Comparison of ENCODE assay signal across 31 cellular contexts in genomic region chr2:102365763-102366162, GRCh38. TPM values are rescaled to one million over a fixed set of nuclear protein-coding genes. Genes with fewer than 3 reads are reported as not detected.
DNase-seq lines count a peak whose midpoint lies in the region; ATAC-seq and TF ChIP-seq lines count a peak whose summit lies in the region.
"Had no signal": no experiment of that assay in that cellular context is flagged by ENCODE, and none has a peak within 500 bp of the region (broad histone marks: within the 10 kb centered on the region; RNA-seq: fewer than 3 reads in every experiment).

No MANE protein-coding gene starts in this region.

- no peak for TF ChIP-seq CTCF in dorsolateral prefrontal cortex (IDR thresholded peaks at IDR 0.05 in 54 of 56, conservative IDR thresholded peaks at IDR 0.05 in 2 of 56; ENCODE audit: low read depth in 1 of 56, partially characterized antibody in 56 of 56)

- no peak for ATAC-seq in activated CD8-positive, alpha-beta T cell treated with anti-CD3 and anti-CD28 coated beads, Interleukin-2, amount 10 ng/mL, durations not matched to agents 7 days and 5 days
- no peak for ATAC-seq in effector memory CD8-positive, alpha-beta T cell (replicated peaks)
- ATAC-seq: gastrocnemius medialis; left cardiac atrium; naive thymus-derived CD8-positive, alpha-beta T cell; sciatic nerve had no signal

- H3K4me3 Mint-ChIP-seq in activated CD4-positive, alpha-beta memory T cell treated with anti-CD3 and anti-CD28 coated beads for 36 hours: no peak overlapping the region
- H3K4me3 Mint-ChIP-seq in activated CD4-positive, alpha-beta memory T cell treated with anti-CD3 and anti-CD28 coated beads, Interleukin-2, amount 10 ng/mL, durations not matched to agents 7 days and 5 days: no peak overlapping the region
- peak overlapping the region in 4 of 8 donors; percentile 28 to 86 (median 86) for H3K4me3 Mint-ChIP-seq in CD4-positive, alpha-beta memory T cell
- H3K4me3 Mint-ChIP-seq in activated CD8-positive, alpha-beta T cell treated with anti-CD3 and anti-CD28 coated beads, Interleukin-2, amount 10 ng/mL, durations not matched to agents 7 days and 5 days: no peak overlapping the region
- peak overlapping the region in 1 of 2 donors; percentile 73 for H3K4me3 Mint-ChIP-seq in effector memory CD8-positive, alpha-beta T cell
- H3K4me3 Mint-ChIP-seq: H9 had no signal

- H3K27ac ChIP-seq in CD4-positive, alpha-beta memory T cell (ENCODE audit: low read depth, low read length): no peak overlapping the region
- no peak overlapping the region for H3K27ac ChIP-seq in dorsolateral prefrontal cortex
- H3K27ac ChIP-seq: breast epithelium, gastrocnemius medialis, hepatocyte, prostate gland, SK-N-MC, tibial artery had no signal

- POLR2A ChIA-PET in activated CD4-positive, alpha-beta memory T cell treated with anti-CD3 and anti-CD28 coated beads for 36 hours (lab: Charles Lee): no interaction called here
- POLR2A ChIA-PET in activated CD4-positive, alpha-beta memory T cell treated with anti-CD3 and anti-CD28 coated beads, Interleukin-2, amount 10 ng/mL, durations not matched to agents 7 days and 5 days (lab: Charles Lee): interaction anchor here (0.8 to 1.3 kb wide), 2 partner anchors 10 to 53 kb away, joined by 3 to 4 read pairs; partner anchors contain the start of gene IL18R1
- POLR2A ChIA-PET in CD4-positive, alpha-beta memory T cell (lab: Charles Lee; ENCODE audit: partially characterized antibody): interaction anchor here (0.7 kb wide), 1 partner anchor 51 kb away, joined by 4 read pairs; no protein-coding TSS in a partner anchor
- POLR2A ChIA-PET in activated CD8-positive, alpha-beta T cell treated with anti-CD3 and anti-CD28 coated beads, Interleukin-2, amount 10 ng/mL, durations not matched to agents 7 days and 5 days (lab: Charles Lee): no interaction called here

- H3K9me3 Mint-ChIP-seq in activated CD4-positive, alpha-beta memory T cell treated with anti-CD3 and anti-CD28 coated beads for 36 hours: peaks cover 28% of the 10 kb centered on the region
- H3K9me3 Mint-ChIP-seq in activated CD4-positive, alpha-beta memory T cell treated with anti-CD3 and anti-CD28 coated beads, Interleukin-2, amount 10 ng/mL, durations not matched to agents 7 days and 5 days: peaks cover 27% of the 10 kb centered on the region
- peaks cover 3 to 24% (median 17%) of the 10 kb centered on the region in 8 donors for H3K9me3 Mint-ChIP-seq in CD4-positive, alpha-beta memory T cell
- H3K9me3 Mint-ChIP-seq in activated CD8-positive, alpha-beta T cell treated with anti-CD3 and anti-CD28 coated beads, Interleukin-2, amount 10 ng/mL, durations not matched to agents 7 days and 5 days (ENCODE audit: insufficient read depth): peaks cover 33% of the 10 kb centered on the region
- H3K9me3 Mint-ChIP-seq in effector memory CD8-positive, alpha-beta T cell: peaks cover 2 to 22% of the 10 kb centered on the region in 2 donors

- no peak overlapping the region for H3K4me3 ChIP-seq in CD4-positive, alpha-beta memory T cell (ENCODE audit: low read length in 2 of 2)
- no peak overlapping the region for H3K4me3 ChIP-seq in dorsolateral prefrontal cortex
- H3K4me3 ChIP-seq: breast epithelium, gastrocnemius medialis, hepatocyte, lung, prostate gland, SK-N-MC, tibial artery had no signal

- H3K27me3 Mint-ChIP-seq in activated CD4-positive, alpha-beta memory T cell treated with anti-CD3 and anti-CD28 coated beads for 36 hours: no peaks in the 10 kb centered on the region
- H3K27me3 Mint-ChIP-seq in activated CD4-positive, alpha-beta memory T cell treated with anti-CD3 and anti-CD28 coated beads, Interleukin-2, amount 10 ng/mL, durations not matched to agents 7 days and 5 days: no peaks in the 10 kb centered on the region
- H3K27me3 Mint-ChIP-seq in CD4-positive, alpha-beta memory T cell: no peaks in the 10 kb centered on the region
- no peaks in the 10 kb centered on the region for H3K27me3 Mint-ChIP-seq in activated CD8-positive, alpha-beta T cell treated with anti-CD3 and anti-CD28 coated beads, Interleukin-2, amount 10 ng/mL, durations not matched to agents 7 days and 5 days (ENCODE audit: low read depth)
- no peaks in the 10 kb centered on the region for H3K27me3 Mint-ChIP-seq in effector memory CD8-positive, alpha-beta T cell
- H3K27me3 Mint-ChIP-seq: naive thymus-derived CD8-positive, alpha-beta T cell had no signal

- peaks cover 0 to 14% of the 10 kb centered on the region in 2 donors for H3K9me3 ChIP-seq in CD4-positive, alpha-beta memory T cell (ENCODE audit: control insufficient read depth in 1 of 2, low read length in 2 of 2)
- H3K9me3 ChIP-seq: BE2C, gastrocnemius medialis, prostate gland had no signal

- peaks cover 58% of the 10 kb centered on the region for H3K4me1 ChIP-seq in CD4-positive, alpha-beta memory T cell (ENCODE audit: insufficient read depth, low read length)
- H3K4me1 ChIP-seq: BE2C, breast epithelium, gastrocnemius medialis, prostate gland, tibial artery had no signal

- H3K27ac Mint-ChIP-seq in activated CD4-positive, alpha-beta memory T cell treated with anti-CD3 and anti-CD28 coated beads for 36 hours: peak overlapping the region; percentile 87
- H3K27ac Mint-ChIP-seq in activated CD4-positive, alpha-beta memory T cell treated with anti-CD3 and anti-CD28 coated beads, Interleukin-2, amount 10 ng/mL, durations not matched to agents 7 days and 5 days: no peak overlapping the region
- peak overlapping the region in 6 of 7 donors; percentile 49 to 98 (median 88) for H3K27ac Mint-ChIP-seq in CD4-positive, alpha-beta memory T cell
- peak overlapping the region; percentile 88 for H3K27ac Mint-ChIP-seq in activated CD8-positive, alpha-beta T cell treated with anti-CD3 and anti-CD28 coated beads, Interleukin-2, amount 10 ng/mL, durations not matched to agents 7 days and 5 days
- H3K27ac Mint-ChIP-seq in effector memory CD8-positive, alpha-beta T cell: peak overlapping the region; percentile 90 to 91
- H3K27ac Mint-ChIP-seq: H9 had no signal

- H3K36me3 ChIP-seq in CD4-positive, alpha-beta memory T cell (ENCODE audit: insufficient read depth, low read length): no peaks in the 10 kb centered on the region
- H3K36me3 ChIP-seq: BE2C, breast epithelium, gastrocnemius medialis, prostate gland had no signal

- intact Hi-C loops in activated CD4-positive, alpha-beta memory T cell treated with anti-CD3 and anti-CD28 coated beads for 36 hours (cut with micrococcal nuclease): loop anchor here (2.0 to 10.0 kb wide), 5 partner anchors 29 to 1059 kb away; no protein-coding TSS in a partner anchor
- intact Hi-C loops in CD4-positive, alpha-beta memory T cell (cut with micrococcal nuclease): loop anchor here (2.0 kb wide), 2 partner anchors 53 to 77 kb away; no protein-coding TSS in a partner anchor
- intact Hi-C loops in dorsolateral prefrontal cortex (cut with DNase I): no loop called here

- no peak for DNase-seq in activated CD4-positive, alpha-beta memory T cell treated with anti-CD3 and anti-CD28 coated beads for 36 hours
- no peak for DNase-seq in activated CD4-positive, alpha-beta memory T cell treated with anti-CD3 and anti-CD28 coated beads, Interleukin-2, amount 10 ng/mL, durations not matched to agents 7 days and 5 days
- DNase-seq in CD4-positive, alpha-beta memory T cell: no peak
- no peak for DNase-seq in activated CD8-positive, alpha-beta T cell treated with anti-CD3 and anti-CD28 coated beads, Interleukin-2, amount 10 ng/mL, durations not matched to agents 7 days and 5 days
- no peak for DNase-seq in effector memory CD8-positive, alpha-beta T cell
- no peak for DNase-seq in HuH-7.5 (ENCODE audit: low spot score)
- no peak for DNase-seq in NCI-H510A treated with DMSO at 0.1 percent for 48 hours (lab: John Stamatoyannopoulos, UW)
- no peak for DNase-seq in dorsolateral prefrontal cortex
- DNase-seq: ACHN; activated CD8-positive, alpha-beta memory T cell treated with anti-CD3 and anti-CD28 coated beads, Interleukin-2, amount 50 U/mL, for 48 hours; activated gamma-delta T cell; BE2C; COR-L47; gastrocnemius medialis; H9; left cardiac atrium; MM.1S; NCI-H2029 treated with DMSO at 0.1 percent for 48 hours; NCI-H524 treated with DMSO at 0.1 percent for 48 hours; occipital lobe; stimulated activated CD8-positive, alpha-beta memory T cell treated with anti-CD3 and anti-CD28 coated beads, Interleukin-4, amount 100 ng/mL, for 48 hours; tibial artery had no signal

- peaks cover 76% of the 10 kb centered on the region for H3K4me1 Mint-ChIP-seq in activated CD4-positive, alpha-beta memory T cell treated with anti-CD3 and anti-CD28 coated beads for 36 hours (ENCODE audit: low read depth)
- peaks cover 58% of the 10 kb centered on the region for H3K4me1 Mint-ChIP-seq in activated CD4-positive, alpha-beta memory T cell treated with anti-CD3 and anti-CD28 coated beads, Interleukin-2, amount 10 ng/mL, durations not matched to agents 7 days and 5 days
- H3K4me1 Mint-ChIP-seq in CD4-positive, alpha-beta memory T cell: peaks cover 39 to 83% (median 66%) of the 10 kb centered on the region in 4 donors
- H3K4me1 Mint-ChIP-seq in activated CD8-positive, alpha-beta T cell treated with anti-CD3 and anti-CD28 coated beads, Interleukin-2, amount 10 ng/mL, durations not matched to agents 7 days and 5 days (ENCODE audit: low read depth): peaks cover 66% of the 10 kb centered on the region
- H3K4me1 Mint-ChIP-seq in effector memory CD8-positive, alpha-beta T cell (ENCODE audit: low read depth in 2 of 2): peaks cover 57 to 59% of the 10 kb centered on the region in 2 donors

- H3K27me3 ChIP-seq in CD4-positive, alpha-beta memory T cell (ENCODE audit: insufficient read depth, low read length): no peaks in the 10 kb centered on the region
- no peaks in the 10 kb centered on the region for H3K27me3 ChIP-seq in dorsolateral prefrontal cortex
- H3K27me3 ChIP-seq: BE2C, breast epithelium, gastrocnemius medialis, hepatocyte, tibial artery had no signal

- CTCF ChIA-PET in activated CD4-positive, alpha-beta memory T cell treated with anti-CD3 and anti-CD28 coated beads for 36 hours (lab: Charles Lee): no interaction called here
- CTCF ChIA-PET in activated CD4-positive, alpha-beta memory T cell treated with anti-CD3 and anti-CD28 coated beads, Interleukin-2, amount 10 ng/mL, durations not matched to agents 7 days and 5 days (lab: Charles Lee): no interaction called here
- CTCF ChIA-PET in CD4-positive, alpha-beta memory T cell (lab: Charles Lee; ENCODE audit: partially characterized antibody): interaction anchor here (2.4 kb wide), 1 partner anchor 10 kb away, joined by 9 read pairs; the partner anchor contains the start of gene IL18R1
- CTCF ChIA-PET in activated CD8-positive, alpha-beta T cell treated with anti-CD3 and anti-CD28 coated beads, Interleukin-2, amount 10 ng/mL, durations not matched to agents 7 days and 5 days (lab: Charles Lee): interaction anchor here (1.2 kb wide), 1 partner anchor 77 kb away, joined by 4 read pairs; no protein-coding TSS in a partner anchor

- peaks cover 68% of the 10 kb centered on the region for H3K36me3 Mint-ChIP-seq in activated CD4-positive, alpha-beta memory T cell treated with anti-CD3 and anti-CD28 coated beads for 36 hours
- H3K36me3 Mint-ChIP-seq in activated CD4-positive, alpha-beta memory T cell treated with anti-CD3 and anti-CD28 coated beads, Interleukin-2, amount 10 ng/mL, durations not matched to agents 7 days and 5 days (ENCODE audit: low read depth): peaks cover 86% of the 10 kb centered on the region
- peaks cover 49 to 59% of the 10 kb centered on the region in 2 donors for H3K36me3 Mint-ChIP-seq in CD4-positive, alpha-beta memory T cell
- peaks cover 97% of the 10 kb centered on the region for H3K36me3 Mint-ChIP-seq in activated CD8-positive, alpha-beta T cell treated with anti-CD3 and anti-CD28 coated beads, Interleukin-2, amount 10 ng/mL, durations not matched to agents 7 days and 5 days (ENCODE audit: low read depth)
- H3K36me3 Mint-ChIP-seq in effector memory CD8-positive, alpha-beta T cell (ENCODE audit: insufficient read depth): peaks cover 39% of the 10 kb centered on the region

RNA-seq across cellular contexts. Expression of gene IL18R1, which starts 10.2 kb away (rescaled TPM):
- 10 to 100 TPM; 25.5 to 26.6 TPM for total RNA-seq in activated CD4-positive, alpha-beta memory T cell treated with anti-CD3 and anti-CD28 coated beads for 36 hours
- 10 to 100 TPM; 22.8 to 24.0 TPM for total RNA-seq in activated CD4-positive, alpha-beta memory T cell treated with anti-CD3 and anti-CD28 coated beads, Interleukin-2, amount 10 ng/mL, durations not matched to agents 7 days and 5 days
- total RNA-seq in CD4-positive, alpha-beta memory T cell: 10 to 100 TPM in 1 of 2 experiments, 1 to 10 TPM in 1; 9.5 to 11.0 TPM
- 10 to 100 TPM; 12.4 to 18.4 TPM for polyA plus RNA-seq in CD4-positive, alpha-beta memory T cell
- total RNA-seq in activated CD8-positive, alpha-beta T cell treated with anti-CD3 and anti-CD28 coated beads, Interleukin-2, amount 10 ng/mL, durations not matched to agents 7 days and 5 days: 10 to 100 TPM; 50.2 to 53.1 TPM
- 10 to 100 TPM in 1 of 120 experiments, 1 to 10 TPM in 96, under 1 TPM in 19, not detected in 4; 0.22 to 10.2 (median 2.3) TPM for total RNA-seq in dorsolateral prefrontal cortex
- total RNA-seq: G401, H9 had no signal

RNA-seq across cellular contexts. Expression of gene IL1RL1, which starts 54.4 kb away (rescaled TPM):
- 1 to 10 TPM; 1.3 TPM for total RNA-seq in activated CD4-positive, alpha-beta memory T cell treated with anti-CD3 and anti-CD28 coated beads for 36 hours
- under 1 TPM; 0.58 to 0.71 TPM for total RNA-seq in activated CD4-positive, alpha-beta memory T cell treated with anti-CD3 and anti-CD28 coated beads, Interleukin-2, amount 10 ng/mL, durations not matched to agents 7 days and 5 days
- total RNA-seq in CD4-positive, alpha-beta memory T cell: under 1 TPM; 0.26 to 0.33 TPM
- under 1 TPM in 1 of 2 donors, not detected in 1; 0.29 TPM for polyA plus RNA-seq in CD4-positive, alpha-beta memory T cell
- total RNA-seq in activated CD8-positive, alpha-beta T cell treated with anti-CD3 and anti-CD28 coated beads, Interleukin-2, amount 10 ng/mL, durations not matched to agents 7 days and 5 days: under 1 TPM; 0.13 to 0.21 TPM
- 100 to 1,000 TPM in 1 of 120 experiments, 10 to 100 TPM in 49, 1 to 10 TPM in 49, under 1 TPM in 15, not detected in 6; 0.11 to 104 (median 8.3) TPM for total RNA-seq in dorsolateral prefrontal cortex
- total RNA-seq: G401; H9; naive thymus-derived CD8-positive, alpha-beta T cell; occipital lobe had no signal
- polyA plus RNA-seq: naive thymus-derived CD8-positive, alpha-beta T cell had no signal

RNA-seq across cellular contexts. Expression of gene IL18RAP, which starts 57.2 kb away (rescaled TPM):
- total RNA-seq in activated CD4-positive, alpha-beta memory T cell treated with anti-CD3 and anti-CD28 coated beads for 36 hours: 10 to 100 TPM in 1 of 2 experiments, 1 to 10 TPM in 1; 9.0 to 10.6 TPM
- total RNA-seq in activated CD4-positive, alpha-beta memory T cell treated with anti-CD3 and anti-CD28 coated beads, Interleukin-2, amount 10 ng/mL, durations not matched to agents 7 days and 5 days: 1 to 10 TPM; 7.2 to 9.6 TPM
- 1 to 10 TPM; 4.2 to 6.5 TPM for total RNA-seq in CD4-positive, alpha-beta memory T cell
- polyA plus RNA-seq in CD4-positive, alpha-beta memory T cell: 1 to 10 TPM in 1 of 2 donors, under 1 TPM in 1; 0.33 to 5.1 TPM
- 10 to 100 TPM; 22.7 to 25.2 TPM for total RNA-seq in activated CD8-positive, alpha-beta T cell treated with anti-CD3 and anti-CD28 coated beads, Interleukin-2, amount 10 ng/mL, durations not matched to agents 7 days and 5 days
- 1 to 10 TPM in 27 of 120 experiments, under 1 TPM in 47, not detected in 46; 0.19 to 4.2 (median 0.77) TPM for total RNA-seq in dorsolateral prefrontal cortex
- total RNA-seq: fibroblast of lung, G401, H9 had no signal
- polyA plus RNA-seq: fibroblast of lung, hepatocyte had no signal

Comparison
In these comparisons a context has a peak if more than half of its experiments do, and no peak if none do; other contexts are left out.
1. POLR2A ChIA-PET loops: an anchor here in activated CD4-positive, alpha-beta memory T cell treated with anti-CD3 and anti-CD28 coated beads, Interleukin-2, amount 10 ng/mL, durations not matched to agents 7 days and 5 days (0.8 to 1.3 kb wide) and CD4-positive, alpha-beta memory T cell (0.7 kb wide); none called in activated CD4-positive, alpha-beta memory T cell treated with anti-CD3 and anti-CD28 coated beads for 36 hours and activated CD8-positive, alpha-beta T cell treated with anti-CD3 and anti-CD28 coated beads, Interleukin-2, amount 10 ng/mL, durations not matched to agents 7 days and 5 days.
2. CTCF ChIA-PET loops: an anchor here in CD4-positive, alpha-beta memory T cell (2.4 kb wide) and activated CD8-positive, alpha-beta T cell treated with anti-CD3 and anti-CD28 coated beads, Interleukin-2, amount 10 ng/mL, durations not matched to agents 7 days and 5 days (1.2 kb wide); none called in activated CD4-positive, alpha-beta memory T cell treated with anti-CD3 and anti-CD28 coated beads for 36 hours and activated CD4-positive, alpha-beta memory T cell treated with anti-CD3 and anti-CD28 coated beads, Interleukin-2, amount 10 ng/mL, durations not matched to agents 7 days and 5 days.
3. intact Hi-C loops: an anchor here in activated CD4-positive, alpha-beta memory T cell treated with anti-CD3 and anti-CD28 coated beads for 36 hours (2.0 to 10.0 kb wide) and CD4-positive, alpha-beta memory T cell (2.0 kb wide); none called in dorsolateral prefrontal cortex.